15 cellular contexts compared by ENCODE assay signal in the genomic region with DNA sequence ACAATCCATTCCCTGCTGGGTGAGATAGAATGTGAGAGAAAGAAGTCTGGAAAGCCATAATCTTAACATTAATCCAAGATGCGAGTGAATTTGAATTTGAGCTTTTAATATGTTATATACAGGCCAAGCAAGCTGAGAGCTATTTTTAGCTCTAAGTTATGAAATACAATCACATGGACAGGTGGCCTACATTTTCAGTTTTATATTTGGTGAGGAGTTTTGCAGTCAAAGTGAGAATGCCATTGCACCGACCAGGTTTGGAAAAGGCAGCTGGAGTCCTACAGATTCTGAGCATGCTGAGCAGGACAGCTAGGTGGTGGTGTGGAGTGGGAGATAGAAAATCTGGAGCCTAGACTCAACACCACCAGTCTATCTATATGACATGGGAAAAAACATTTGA. TPM values are rescaled to one million over a fixed set of nuclear protein-coding genes. Genes with fewer than 3 reads are reported as not detected.
DNase-seq lines count a peak whose midpoint lies in the region; ATAC-seq, FAIRE-seq and TF ChIP-seq lines count a peak whose summit lies in the region.
"Had no signal": no experiment of that assay in that cellular context is flagged by ENCODE, and none has a peak within 500 bp of the region (broad histone marks: within the 10 kb centered on the region; RNA-seq: fewer than 3 reads in every experiment).

No MANE protein-coding gene starts in this region.

- ATAC-seq in GM21390 (IDR thresholded peaks at IDR 0.05; ENCODE audit: unreplicated experiment) (peak; percentile 54), HG03175 (IDR thresholded peaks at IDR 0.05; ENCODE audit: unreplicated experiment) (peak; percentile 58)
- ATAC-seq: natural killer cell, sciatic nerve had no signal

- no peak for TF ChIP-seq POLR2A in GM12892 (IDR thresholded peaks at IDR 0.05; ENCODE audit: low read depth, low read length)

- no peak for DNase-seq in GM12892 (ENCODE audit: insufficient read length)
- peak; percentile 22 for DNase-seq in midbrain (lab: John Stamatoyannopoulos, UW)
- no peak for DNase-seq in stimulated activated naive CD4-positive, alpha-beta T cell (lab: John Stamatoyannopoulos, UW)
- DNase-seq in NCI-H1105 treated with DMSO at 0.1 percent for 48 hours (lab: John Stamatoyannopoulos, UW): no peak
- DNase-seq in T1000 (lab: John Stamatoyannopoulos, UW): no peak
- no peak for DNase-seq in activated naive CD4-positive, alpha-beta T cell treated with anti-CD3 and anti-CD28 coated beads, Interleukin-2, amount 50 U/mL, for 16 hours
- DNase-seq: activated naive CD4-positive, alpha-beta T cell treated with Interleukin-2 at 50 U/mL for 16 hours; heart right ventricle; natural killer cell; NCI-H146; NCI-H774; SHP77 had no signal

- peak; percentile 76 for FAIRE-seq in GM12892 (lab: Jason Lieb, UNC)

RNA-seq across cellular contexts. Expression of a gene that starts 12.0 kb away (rescaled TPM):
- polyA plus RNA-seq in GM12892 (2012; ENCODE audit: missing spikeins): not detected
- polyA plus RNA-seq: heart right ventricle had no signal

RNA-seq across cellular contexts. Expression of a gene that starts 53.9 kb away (rescaled TPM):
- not detected for polyA plus RNA-seq in GM12892 (2012; ENCODE audit: missing spikeins)
- polyA plus RNA-seq: heart right ventricle had no signal
